ENCODE assay signal across 11 cellular contexts in the genomic region with DNA sequence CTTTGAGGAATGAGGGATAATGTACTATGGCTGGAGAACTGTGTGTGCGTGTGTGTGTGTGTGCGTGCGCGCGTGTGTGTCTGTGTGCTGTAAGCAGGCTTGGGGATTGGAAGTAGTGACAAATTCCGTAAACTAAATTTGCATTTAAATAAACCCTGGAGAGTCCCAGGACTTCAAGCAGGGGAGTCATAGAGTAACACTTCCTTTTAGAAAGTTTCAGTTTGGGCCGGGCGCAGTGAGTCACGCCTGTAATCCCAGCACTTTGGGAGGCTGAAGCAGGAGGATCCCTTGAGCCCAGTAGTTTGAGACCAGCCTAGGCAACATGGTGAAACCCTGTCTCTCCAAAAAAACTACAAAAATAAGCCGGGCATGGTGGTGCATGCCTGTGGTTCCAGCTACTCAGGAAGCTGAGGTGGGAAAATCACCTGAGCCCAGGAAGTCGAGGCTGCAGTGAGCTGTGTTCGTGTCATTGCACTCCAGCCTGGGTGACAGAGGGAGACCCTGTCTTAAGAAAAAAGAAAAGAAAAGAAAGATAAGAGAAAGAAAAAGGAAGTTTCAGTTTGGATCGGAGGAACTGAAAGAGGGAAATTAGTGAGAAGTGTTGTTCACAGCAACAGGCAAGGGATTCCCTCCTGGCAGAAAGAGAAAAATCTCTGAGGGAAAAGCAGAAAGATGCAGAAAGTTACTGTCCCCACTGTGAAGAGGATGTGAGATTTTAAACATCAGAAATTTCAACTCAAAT.
DNase-seq lines count a peak whose midpoint lies in the region; ATAC-seq and TF ChIP-seq lines count a peak whose summit lies in the region.
"Had no signal": no experiment of that assay in that cellular context is flagged by ENCODE, and none has a peak within 500 bp of the region (broad histone marks: within the 10 kb centered on the region; RNA-seq: fewer than 3 reads in every experiment).

No MANE protein-coding gene starts in this region.

- TF ChIP-seq CTCF in neural crest cell (conservative IDR thresholded peaks at IDR 0.05), result no peak

- H3K9me3 Mint-ChIP-seq in neural crest cell, result peaks cover 3% of the 10 kb centered on the region
- H3K9me3 Mint-ChIP-seq in activated CD4-positive, alpha-beta memory T cell treated with anti-CD3 and anti-CD28 coated beads for 36 hours, result peaks cover 4% of the 10 kb centered on the region
- no peaks in the 10 kb centered on the region for H3K9me3 Mint-ChIP-seq in activated T-cell treated with anti-CD3 and anti-CD28 coated beads, Interleukin-2, amount 50 U/mL, for 24 hours

- intact Hi-C loops in activated CD4-positive, alpha-beta memory T cell treated with anti-CD3 and anti-CD28 coated beads for 36 hours (cut with micrococcal nuclease), result no loop called here

- DNase-seq in neural crest cell (ENCODE audit: low read depth, low spot score) (no peak), hypothalamus (lab: John Stamatoyannopoulos, UW) (no peak), cerebellar nuclear complex (lab: John Stamatoyannopoulos, UW) (no peak)
- DNase-seq in activated CD4-positive, alpha-beta memory T cell treated with anti-CD3 and anti-CD28 coated beads for 36 hours, result no peak
- DNase-seq in activated T-cell treated with anti-CD3 and anti-CD28 coated beads, Interleukin-2, amount 50 U/mL, for 24 hours, result no peak
- DNase-seq: GDM1 had no signal

- H3K36me3 Mint-ChIP-seq in neural crest cell (ENCODE audit: low read depth), result peaks cover 8% of the 10 kb centered on the region
- no peaks in the 10 kb centered on the region for H3K36me3 Mint-ChIP-seq in activated CD4-positive, alpha-beta memory T cell treated with anti-CD3 and anti-CD28 coated beads for 36 hours
- H3K36me3 Mint-ChIP-seq in activated T-cell treated with anti-CD3 and anti-CD28 coated beads, Interleukin-2, amount 50 U/mL, for 24 hours (ENCODE audit: low read depth), result no peaks in the 10 kb centered on the region

- POLR2A ChIA-PET in activated CD4-positive, alpha-beta memory T cell treated with anti-CD3 and anti-CD28 coated beads for 36 hours (lab: Charles Lee), result no interaction called here

- no peaks in the 10 kb centered on the region for H3K27me3 Mint-ChIP-seq in neural crest cell (ENCODE audit: low read depth)
- no peaks in the 10 kb centered on the region for H3K27me3 Mint-ChIP-seq in activated CD4-positive, alpha-beta memory T cell treated with anti-CD3 and anti-CD28 coated beads for 36 hours
- H3K27me3 Mint-ChIP-seq in activated T-cell treated with anti-CD3 and anti-CD28 coated beads, Interleukin-2, amount 50 U/mL, for 24 hours, result peaks cover 3% of the 10 kb centered on the region
- H3K27me3 Mint-ChIP-seq: central memory CD8-positive, alpha-beta T cell had no signal

- ATAC-seq in GM18909 (IDR thresholded peaks at IDR 0.05; ENCODE audit: poor library complexity, unreplicated experiment), result peak; percentile 77
- peak; percentile 84 for ATAC-seq in HG02623 (IDR thresholded peaks at IDR 0.05; ENCODE audit: unreplicated experiment)
- ATAC-seq in HG03565 (IDR thresholded peaks at IDR 0.05; ENCODE audit: unreplicated experiment), result peak; percentile 87
- ATAC-seq: K562 had no signal

- H3K27ac Mint-ChIP-seq in neural crest cell (ENCODE audit: unreplicated experiment), result peak overlapping the region; percentile 45
- H3K27ac Mint-ChIP-seq in activated CD4-positive, alpha-beta memory T cell treated with anti-CD3 and anti-CD28 coated beads for 36 hours, result no peak overlapping the region
- no peak overlapping the region for H3K27ac Mint-ChIP-seq in activated T-cell treated with anti-CD3 and anti-CD28 coated beads, Interleukin-2, amount 50 U/mL, for 24 hours

- CTCF ChIA-PET in activated CD4-positive, alpha-beta memory T cell treated with anti-CD3 and anti-CD28 coated beads for 36 hours (lab: Charles Lee), result no interaction called here

- peaks cover 26% of the 10 kb centered on the region for H3K4me1 Mint-ChIP-seq in neural crest cell
- H3K4me1 Mint-ChIP-seq in activated CD4-positive, alpha-beta memory T cell treated with anti-CD3 and anti-CD28 coated beads for 36 hours (ENCODE audit: low read depth), result no peaks in the 10 kb centered on the region
- no peaks in the 10 kb centered on the region for H3K4me1 Mint-ChIP-seq in activated T-cell treated with anti-CD3 and anti-CD28 coated beads, Interleukin-2, amount 50 U/mL, for 24 hours (ENCODE audit: low read depth)
- H3K4me1 Mint-ChIP-seq: central memory CD8-positive, alpha-beta T cell had no signal

- no peak overlapping the region for H3K4me3 Mint-ChIP-seq in neural crest cell
- no peak overlapping the region for H3K4me3 Mint-ChIP-seq in activated CD4-positive, alpha-beta memory T cell treated with anti-CD3 and anti-CD28 coated beads for 36 hours
- H3K4me3 Mint-ChIP-seq in activated T-cell treated with anti-CD3 and anti-CD28 coated beads, Interleukin-2, amount 50 U/mL, for 24 hours, result no peak overlapping the region
- H3K4me3 Mint-ChIP-seq: central memory CD8-positive, alpha-beta T cell had no signal
